1 cellular context compared by ENCODE assay signal in genomic region chr11:66844496-66845142, GRCh38.
TF ChIP-seq lines count a peak whose summit lies in the region.

No MANE protein-coding gene starts in this region.

TF ChIP-seq in GM12878, 131 proteins besides CTCF, POLR2A, EP300 and RAD21:
- no peak for TF ChIP-seq PRDM15 (CRISPR knock-in tag; IDR thresholded peaks at IDR 0.05)
- no peak for TF ChIP-seq ZNF207 (IDR thresholded peaks at IDR 0.05; ENCODE audit: borderline replicate concordance)
- no peak for TF ChIP-seq SPI1 (IDR thresholded peaks at IDR 0.05; ENCODE audit: borderline replicate concordance, insufficient read depth, low read depth, low read length)
- no peak for TF ChIP-seq NR2C1 (IDR thresholded peaks at IDR 0.05)
- TF ChIP-seq MXI1 (IDR thresholded peaks at IDR 0.05; ENCODE audit: low read depth, low read length) = no peak
- TF ChIP-seq BCL11A (IDR thresholded peaks at IDR 0.05; ENCODE audit: low read depth, low read length) = no peak
- TF ChIP-seq DPF2 (IDR thresholded peaks at IDR 0.05) = no peak
- TF ChIP-seq RUNX3 (IDR thresholded peaks at IDR 0.05; ENCODE audit: low read length) = no peak
- no peak for TF ChIP-seq ZNF24 (IDR thresholded peaks at IDR 0.05)
- no peak for TF ChIP-seq REST (IDR thresholded peaks at IDR 0.05; ENCODE audit: low read depth, low read length)
- no peak for TF ChIP-seq TAF1 (IDR thresholded peaks at IDR 0.05; ENCODE audit: borderline replicate concordance, low read depth, low read length)
- TF ChIP-seq HCFC1 (IDR thresholded peaks at IDR 0.05; ENCODE audit: low read length) = no peak
- TF ChIP-seq SRF (IDR thresholded peaks at IDR 0.05; ENCODE audit: low read depth in 2 of 2, low read length in 2 of 2) = no peak
- TF ChIP-seq ZNF592 (IDR thresholded peaks at IDR 0.05) = no peak
- no peak for TF ChIP-seq USF2 (IDR thresholded peaks at IDR 0.05; ENCODE audit: borderline replicate concordance, low read depth, low read length)
- no peak for TF ChIP-seq SMAD5 (IDR thresholded peaks at IDR 0.05; ENCODE audit: low read depth)
- TF ChIP-seq CREM (IDR thresholded peaks at IDR 0.05; ENCODE audit: low read depth) = no peak
- TF ChIP-seq POLR2AphosphoS5 (IDR thresholded peaks at IDR 0.05; ENCODE audit: low read length) = no peak
